In genomic region chr18:76376668-76377358, GRCh38 we compare ENCODE assay signal across 13 cellular contexts.
DNase-seq lines count a peak whose midpoint lies in the region; TF ChIP-seq lines count a peak whose summit lies in the region.
"Had no signal": no experiment of that assay in that cellular context is flagged by ENCODE, and none has a peak within 500 bp of the region (broad histone marks: within the 10 kb centered on the region; RNA-seq: fewer than 3 reads in every experiment).

No MANE protein-coding gene starts in this region.

- H3K27me3 Mint-ChIP-seq in activated CD4-positive, alpha-beta memory T cell treated with anti-CD3 and anti-CD28 coated beads, Interleukin-2, amount 10 ng/mL, durations not matched to agents 7 days and 5 days: peaks cover 9% of the 10 kb centered on the region
- H3K27me3 Mint-ChIP-seq in MCF 10A (ENCODE audit: insufficient read depth, unreplicated experiment): no peaks in the 10 kb centered on the region
- H3K27me3 Mint-ChIP-seq: dendritic cell treated with granulocyte-macrophage colony-stimulating factor and Interleukin-4, amounts not matched to agents 40 ng/mL and 50 ng/mL, for 4 days had no signal

- H3K27ac Mint-ChIP-seq in activated CD4-positive, alpha-beta memory T cell treated with anti-CD3 and anti-CD28 coated beads, Interleukin-2, amount 10 ng/mL, durations not matched to agents 7 days and 5 days: peak overlapping the region; percentile 45
- no peak overlapping the region for H3K27ac Mint-ChIP-seq in MCF 10A (ENCODE audit: low read depth, unreplicated experiment)
- H3K27ac Mint-ChIP-seq: dendritic cell treated with granulocyte-macrophage colony-stimulating factor and Interleukin-4, amounts not matched to agents 40 ng/mL and 50 ng/mL, for 4 days had no signal

- peaks cover 21% of the 10 kb centered on the region for H3K79me1 ChIP-seq in neuronal stem cell (ENCODE audit: low read depth, low read length)

- H3K9me3 Mint-ChIP-seq in activated CD4-positive, alpha-beta memory T cell treated with anti-CD3 and anti-CD28 coated beads, Interleukin-2, amount 10 ng/mL, durations not matched to agents 7 days and 5 days: peaks cover 6% of the 10 kb centered on the region
- H3K9me3 Mint-ChIP-seq in MCF 10A (ENCODE audit: unreplicated experiment): no peaks in the 10 kb centered on the region
- H3K9me3 Mint-ChIP-seq: dendritic cell treated with granulocyte-macrophage colony-stimulating factor and Interleukin-4, amounts not matched to agents 40 ng/mL and 50 ng/mL, for 4 days had no signal

- H2BK15ac ChIP-seq in neuronal stem cell (ENCODE audit: low read length): no peak overlapping the region

- H3K27ac ChIP-seq in KOPT-K1 (ENCODE audit: low read depth, low read length, poor library complexity, severe bottlenecking): peak overlapping the region; percentile 88
- no peak overlapping the region for H3K27ac ChIP-seq in neuronal stem cell (replicated peaks; ENCODE audit: low read length)
- H3K27ac ChIP-seq: parathyroid adenoma, uterus had no signal

- H3K27me3 ChIP-seq in neuronal stem cell (ENCODE audit: control insufficient read depth in 3 of 3, insufficient read depth in 3 of 3, low read depth in 1 of 3, low read length in 3 of 3): no peaks in the 10 kb centered on the region
- H3K27me3 ChIP-seq: uterus had no signal

- no peak for DNase-seq in activated CD4-positive, alpha-beta memory T cell treated with anti-CD3 and anti-CD28 coated beads, Interleukin-2, amount 10 ng/mL, durations not matched to agents 7 days and 5 days
- DNase-seq in fibroblast of mammary gland (ENCODE audit: low read depth) (peak; percentile 43), dedifferentiated amniotic fluid mesenchymal stem cell (ENCODE audit: extremely low spot score) (no peak), neuronal stem cell (ENCODE audit: low spot score) (no peak), MCF 10A (ENCODE audit: unreplicated experiment) (no peak)
- DNase-seq in stimulated activated CD8-positive, alpha-beta memory T cell treated with anti-CD3 and anti-CD28 coated beads, Interleukin-15, amount 100 ng/mL, for 48 hours (ENCODE audit: low read depth in 2 of 2): peak; percentile 27 to 55
- DNase-seq: DMS79, left colon, NCI-H1436 had no signal

- H2BK120ac ChIP-seq in neuronal stem cell (ENCODE audit: low read depth, low read length): no peak overlapping the region

- no peak overlapping the region for H2BK5ac ChIP-seq in neuronal stem cell (ENCODE audit: low read length)

- H3K4me1 ChIP-seq in neuronal stem cell (ENCODE audit: control insufficient read depth in 2 of 2, insufficient read depth in 1 of 2, low read depth in 1 of 2, low read length in 2 of 2): peaks cover 0 to 5% of the 10 kb centered on the region in 2 donors
- H3K4me1 ChIP-seq: parathyroid adenoma had no signal

- H3K4me2 ChIP-seq in neuronal stem cell (ENCODE audit: insufficient read depth, low read length, poor library complexity, severe bottlenecking): no peak overlapping the region

- no peak overlapping the region for H4K91ac ChIP-seq in neuronal stem cell (ENCODE audit: low read depth, low read length, poor library complexity)

- TF ChIP-seq CTCF in fibroblast of mammary gland (conservative IDR thresholded peaks at IDR 0.05; ENCODE audit: control insufficient read depth, insufficient read depth, low read depth, low read length) (no peak), MCF 10A (IDR thresholded peaks at IDR 0.05; ENCODE audit: unreplicated experiment) (no peak)

- H2AK5ac ChIP-seq in neuronal stem cell (ENCODE audit: low read depth, low read length): no peak overlapping the region

- H2BK12ac ChIP-seq in neuronal stem cell (ENCODE audit: low read length): no peak overlapping the region

- H3K14ac ChIP-seq in neuronal stem cell (ENCODE audit: low read length): no peak overlapping the region

- H3K4me3 Mint-ChIP-seq in activated CD4-positive, alpha-beta memory T cell treated with anti-CD3 and anti-CD28 coated beads, Interleukin-2, amount 10 ng/mL, durations not matched to agents 7 days and 5 days: no peak overlapping the region
- H3K4me3 Mint-ChIP-seq in MCF 10A (ENCODE audit: unreplicated experiment): no peak overlapping the region
- H3K4me3 Mint-ChIP-seq: dendritic cell treated with granulocyte-macrophage colony-stimulating factor and Interleukin-4, amounts not matched to agents 40 ng/mL and 50 ng/mL, for 4 days had no signal

- no peak overlapping the region for H4K8ac ChIP-seq in neuronal stem cell (ENCODE audit: low read depth, low read length)

- BruUV-seq in MCF 10A (replicated peaks; lab: Mats Ljungman, UMichigan): no TSS peak

- no peak overlapping the region for H3K9ac ChIP-seq in neuronal stem cell (ENCODE audit: low read depth, low read length, poor library complexity)
- H3K9ac ChIP-seq: parathyroid adenoma had no signal

- no peaks in the 10 kb centered on the region for H3K36me3 ChIP-seq in KOPT-K1 (ENCODE audit: insufficient read depth, low read length)
- H3K36me3 ChIP-seq in neuronal stem cell (replicated peaks in 1 of 2; ENCODE audit: control insufficient read depth in 2 of 2, insufficient read depth in 2 of 2, low read length in 2 of 2): peaks cover 36 to 63% of the 10 kb centered on the region in 2 donors
- H3K36me3 ChIP-seq: uterus had no signal

- CTCF ChIA-PET in activated CD4-positive, alpha-beta memory T cell treated with anti-CD3 and anti-CD28 coated beads, Interleukin-2, amount 10 ng/mL, durations not matched to agents 7 days and 5 days (lab: Charles Lee): interaction anchor here (0.5 to 0.6 kb wide), 2 partner anchors 335 to 425 kb away, joined by 3 read pairs; no protein-coding TSS in a partner anchor
- CTCF ChIA-PET in MCF 10A (lab: Yijun Ruan, JAX): no interaction called here

- H3K4ac ChIP-seq in neuronal stem cell (ENCODE audit: low read length): no peak overlapping the region

- intact Hi-C loops in MCF 10A (cut with micrococcal nuclease): no loop called here

- no peak overlapping the region for H3K18ac ChIP-seq in neuronal stem cell (ENCODE audit: low read length)

- no CpG with 5 or more reads among the region's 27 CpGs for WGBS in neuronal stem cell (ENCODE audit: extremely low coverage in 2 of 2, insufficient read length in 2 of 2, insufficient replicate concordance in 1 of 2), 2 donors

- peaks cover 4% of the 10 kb centered on the region for H3K36me3 Mint-ChIP-seq in activated CD4-positive, alpha-beta memory T cell treated with anti-CD3 and anti-CD28 coated beads, Interleukin-2, amount 10 ng/mL, durations not matched to agents 7 days and 5 days (ENCODE audit: low read depth)
- H3K36me3 Mint-ChIP-seq in MCF 10A (ENCODE audit: insufficient read depth, unreplicated experiment): peaks cover 22% of the 10 kb centered on the region

- peaks cover 44% of the 10 kb centered on the region for H3K4me1 Mint-ChIP-seq in activated CD4-positive, alpha-beta memory T cell treated with anti-CD3 and anti-CD28 coated beads, Interleukin-2, amount 10 ng/mL, durations not matched to agents 7 days and 5 days
- peaks cover 26% of the 10 kb centered on the region for H3K4me1 Mint-ChIP-seq in MCF 10A (ENCODE audit: insufficient read depth, unreplicated experiment)

- H2AFZ ChIP-seq in neuronal stem cell (ENCODE audit: low read length): no peak overlapping the region
- H2AFZ ChIP-seq: parathyroid adenoma had no signal

- no peak overlapping the region for H3K23ac ChIP-seq in neuronal stem cell (ENCODE audit: low read depth, low read length, poor library complexity)

- H3K4me3 ChIP-seq in fibroblast of mammary gland (ENCODE audit: control insufficient read depth, low read depth, low read length): no peak overlapping the region
- H3K4me3 ChIP-seq in neuronal stem cell (ENCODE audit: low read length in 2 of 2): no peak overlapping the region
- H3K4me3 ChIP-seq: uterus had no signal

- POLR2A ChIA-PET in activated CD4-positive, alpha-beta memory T cell treated with anti-CD3 and anti-CD28 coated beads, Interleukin-2, amount 10 ng/mL, durations not matched to agents 7 days and 5 days (lab: Charles Lee): no interaction called here
- POLR2A ChIA-PET in MCF 10A (lab: Yijun Ruan, JAX): no interaction called here

- H3K9me3 ChIP-seq in KOPT-K1 (ENCODE audit: insufficient read depth, low read length, poor library complexity, severe bottlenecking) (no peaks in the 10 kb centered on the region), neuronal stem cell (replicated peaks in 1 of 2; ENCODE audit: control insufficient read depth in 2 of 2, insufficient read depth in 1 of 2, low read depth in 1 of 2, low read length in 2 of 2) (peaks cover 0 to 7% of the 10 kb centered on the region in 2 donors)
- H3K9me3 ChIP-seq: uterus had no signal

Comparison
In these comparisons a context has a peak if more than half of its experiments do, and no peak if none do; other contexts are left out.
1. DNase-seq: peak in fibroblast of mammary gland (single experiment) and stimulated activated CD8-positive, alpha-beta memory T cell treated with anti-CD3 and anti-CD28 coated beads, Interleukin-15, amount 100 ng/mL, for 48 hours (2 of 2); none in activated CD4-positive, alpha-beta memory T cell treated with anti-CD3 and anti-CD28 coated beads, Interleukin-2, amount 10 ng/mL, durations not matched to agents 7 days and 5 days (single experiment), dedifferentiated amniotic fluid mesenchymal stem cell (single experiment), neuronal stem cell (single experiment) and MCF 10A (single experiment).